1 cellular context compared by ENCODE assay signal in genomic region chr7:116863168-116863670, GRCh38.
TF ChIP-seq lines count a peak whose summit lies in the region.

No MANE protein-coding gene starts in this region.

TF ChIP-seq in HCT116, 20 proteins besides CTCF, POLR2A, EP300 and RAD21 (continued from another document):
- TF ChIP-seq ZBTB33 (IDR thresholded peaks at IDR 0.05; ENCODE audit: extremely low read depth, insufficient replicate concordance, low read length) (no peak), ZFX (IDR thresholded peaks at IDR 0.05) (no peak), TCF7L2 (IDR thresholded peaks at IDR 0.05; ENCODE audit: borderline replicate concordance, extremely low read depth, insufficient read depth, insufficient read length) (no peak), ZNF274 (IDR thresholded peaks at IDR 0.05; ENCODE audit: low read depth, low read length) (no peak), EZH2phosphoT487 (IDR thresholded peaks at IDR 0.05; ENCODE audit: borderline replicate concordance) (no peak), ELF1 (IDR thresholded peaks at IDR 0.05; ENCODE audit: borderline replicate concordance, low read depth) (no peak), ATF3 (IDR thresholded peaks at IDR 0.05) (no peak), CEBPB (IDR thresholded peaks at IDR 0.05; ENCODE audit: low read depth) (no peak), SP1 (IDR thresholded peaks at IDR 0.05; ENCODE audit: low read depth) (no peak), FOSL1 (IDR thresholded peaks at IDR 0.05; ENCODE audit: low read depth) (no peak)
